Comparison of ENCODE assay signal across 13 cellular contexts in the genomic region with DNA sequence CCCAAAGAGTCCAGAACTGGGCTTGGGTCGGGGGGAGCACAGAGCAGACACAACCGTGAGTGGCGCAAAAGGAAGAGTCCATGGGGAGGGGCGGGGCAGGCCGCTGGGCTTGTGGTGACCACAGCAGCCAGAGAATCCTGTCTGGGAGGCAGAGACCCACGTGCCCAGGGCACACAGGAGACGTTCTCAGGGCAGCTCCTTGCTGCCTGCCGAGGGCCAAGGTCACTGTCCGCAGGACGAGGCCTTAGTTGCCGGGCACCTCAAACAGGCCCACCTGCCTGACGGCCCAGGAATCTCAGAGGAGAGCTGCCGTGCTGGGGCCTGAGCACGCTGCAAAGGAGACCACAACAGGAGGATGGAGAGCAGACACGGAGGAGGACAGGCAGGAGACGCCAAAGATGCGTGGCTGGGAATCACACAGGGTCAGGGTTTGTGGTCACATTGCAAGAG.
DNase-seq lines count a peak whose midpoint lies in the region; ATAC-seq and TF ChIP-seq lines count a peak whose summit lies in the region.
"Had no signal": no experiment of that assay in that cellular context is flagged by ENCODE, and none has a peak within 500 bp of the region (broad histone marks: within the 10 kb centered on the region; RNA-seq: fewer than 3 reads in every experiment).

No MANE protein-coding gene starts in this region.

- no peak for TF ChIP-seq POLR2A in HCT116 (IDR thresholded peaks at IDR 0.05; ENCODE audit: borderline replicate concordance, extremely low read depth, insufficient read depth, insufficient read length)
- TF ChIP-seq POLR2A in sigmoid colon (IDR thresholded peaks at IDR 0.05), result no peak

- POLR2A ChIA-PET in HCT116 (lab: Charles Lee), result interaction anchor here (0.9 to 1.4 kb wide), 2 partner anchors 14 to 18 kb away, joined by 3 to 4 read pairs; no protein-coding TSS in a partner anchor
- POLR2A ChIA-PET in OCI-LY7 (lab: Charles Lee), result no interaction called here

- H3K9me3 ChIP-seq in HCT116 (ENCODE audit: control insufficient read depth in 1 of 2, insufficient read depth in 1 of 2, low read depth in 1 of 2, low read length in 2 of 2) (no peaks in the 10 kb centered on the region), OCI-LY7 (ENCODE audit: low read length) (no peaks in the 10 kb centered on the region), sigmoid colon (no peaks in the 10 kb centered on the region)
- H3K9me3 ChIP-seq: BLaER1 had no signal

- H3K4me3 ChIP-seq in HCT116 (replicated peaks in 1 of 2; ENCODE audit: low read depth in 1 of 2, low read length in 2 of 2), result peak overlapping the region; percentile 61 to 67
- H3K4me3 ChIP-seq in OCI-LY7 (ENCODE audit: low read depth, low read length, poor library complexity, severe bottlenecking), result peak overlapping the region; percentile 50
- no peak overlapping the region for H3K4me3 ChIP-seq in sigmoid colon
- H3K4me3 ChIP-seq: BLaER1 had no signal

- H2AFZ ChIP-seq in HCT116 (ENCODE audit: low read depth, low read length, poor library complexity, severe bottlenecking) (peak overlapping the region; percentile 74), OCI-LY7 (ENCODE audit: low read length) (peak overlapping the region; percentile 99)

- H3K36me3 ChIP-seq in HCT116 (ENCODE audit: control insufficient read depth in 1 of 2, insufficient read depth in 2 of 2, low read length in 2 of 2), result no peaks in the 10 kb centered on the region
- H3K36me3 ChIP-seq in OCI-LY7 (ENCODE audit: insufficient read depth, low read length), result no peaks in the 10 kb centered on the region
- no peaks in the 10 kb centered on the region for H3K36me3 ChIP-seq in sigmoid colon
- H3K36me3 ChIP-seq: BLaER1 had no signal

- H3K9me3 Mint-ChIP-seq in dendritic cell treated with granulocyte-macrophage colony-stimulating factor and Interleukin-4, amounts not matched to agents 40 ng/mL and 50 ng/mL, for 4 days, result no peaks in the 10 kb centered on the region
- H3K9me3 Mint-ChIP-seq: activated naive CD4-positive, alpha-beta T cell treated with anti-CD3 and anti-CD28 coated beads, Interleukin-2, amount 50 U/mL, for 24 hours had no signal

- H3K9me2 ChIP-seq in HCT116 (ENCODE audit: insufficient read depth) (no peaks in the 10 kb centered on the region), OCI-LY7 (ENCODE audit: insufficient read depth, low read length) (no peaks in the 10 kb centered on the region)

- CTCF ChIA-PET in HCT116 (lab: Charles Lee) (no interaction called here), OCI-LY7 (lab: Charles Lee; ENCODE audit: unreplicated experiment) (no interaction called here)

- 87 to 91% methylated on average over 17 of the region's 17 CpGs for WGBS in sigmoid colon, 2 donors

- peaks cover 18% of the 10 kb centered on the region for H3K4me1 Mint-ChIP-seq in dendritic cell treated with granulocyte-macrophage colony-stimulating factor and Interleukin-4, amounts not matched to agents 40 ng/mL and 50 ng/mL, for 4 days (ENCODE audit: low read depth)
- H3K4me1 Mint-ChIP-seq: activated naive CD4-positive, alpha-beta T cell treated with anti-CD3 and anti-CD28 coated beads, Interleukin-2, amount 50 U/mL, for 24 hours had no signal

- H3K79me2 ChIP-seq in HCT116 (ENCODE audit: insufficient read depth, low read length) (no peaks in the 10 kb centered on the region), OCI-LY7 (ENCODE audit: insufficient read depth, low read depth, low read length) (no peaks in the 10 kb centered on the region)

- TF ChIP-seq RAD21 in HCT116 (IDR thresholded peaks at IDR 0.05; ENCODE audit: low read depth), result no peak

- H4K20me1 ChIP-seq in HCT116 (ENCODE audit: insufficient read depth), result no peaks in the 10 kb centered on the region
- H4K20me1 ChIP-seq in OCI-LY7 (ENCODE audit: insufficient read depth, low read length), result no peaks in the 10 kb centered on the region
- H4K20me1 ChIP-seq: BLaER1 had no signal

- H3K27ac Mint-ChIP-seq in dendritic cell treated with granulocyte-macrophage colony-stimulating factor and Interleukin-4, amounts not matched to agents 40 ng/mL and 50 ng/mL, for 4 days, result peak overlapping the region; percentile 22
- H3K27ac Mint-ChIP-seq: activated naive CD4-positive, alpha-beta T cell treated with anti-CD3 and anti-CD28 coated beads, Interleukin-2, amount 50 U/mL, for 24 hours had no signal

- ATAC-seq in HCT116 (peak; percentile 28), GM18868 (IDR thresholded peaks at IDR 0.05; ENCODE audit: unreplicated experiment) (no peak), HG02571 (IDR thresholded peaks at IDR 0.05; ENCODE audit: unreplicated experiment) (no peak)

- H3K27me3 ChIP-seq in HCT116 (ENCODE audit: insufficient read depth, low read length), result no peaks in the 10 kb centered on the region
- H3K27me3 ChIP-seq in sigmoid colon, result no peaks in the 10 kb centered on the region
- H3K27me3 ChIP-seq: BLaER1 had no signal

- peaks cover 15% of the 10 kb centered on the region for H3K27me3 Mint-ChIP-seq in dendritic cell treated with granulocyte-macrophage colony-stimulating factor and Interleukin-4, amounts not matched to agents 40 ng/mL and 50 ng/mL, for 4 days
- H3K27me3 Mint-ChIP-seq: activated naive CD4-positive, alpha-beta T cell treated with anti-CD3 and anti-CD28 coated beads, Interleukin-2, amount 50 U/mL, for 24 hours; brain had no signal

- DNase-seq in HCT116 (ENCODE audit: low read depth, low spot score) (no peak), OCI-LY7 (ENCODE audit: low spot score) (no peak), sigmoid colon (peak; percentile 53), MV-4-11 (lab: John Stamatoyannopoulos, UW) (no peak)
- DNase-seq: NK-92 treated with Interleukin-12 subunit alpha and Interleukin-12 subunit beta, amount 100 ng/mL, for 24 hours; stimulated activated CD4-positive, alpha-beta T cell treated with anti-CD3 and anti-CD28 coated beads, Interleukin-4, amount 100 ng/mL, for 24 hours; stimulated activated CD8-positive, alpha-beta memory T cell treated with anti-CD3 and anti-CD28 coated beads, Interleukin-4, amount 100 ng/mL, for 48 hours had no signal

- peak overlapping the region; percentile 49 for H3K27ac ChIP-seq in HCT116 (ENCODE audit: low read depth, low read length)
- no peak overlapping the region for H3K27ac ChIP-seq in OCI-LY7 (ENCODE audit: low read depth, low read length, poor library complexity, severe bottlenecking)
- H3K27ac ChIP-seq in sigmoid colon, result no peak overlapping the region

- no peak overlapping the region for H3K4me3 Mint-ChIP-seq in dendritic cell treated with granulocyte-macrophage colony-stimulating factor and Interleukin-4, amounts not matched to agents 40 ng/mL and 50 ng/mL, for 4 days
- H3K4me3 Mint-ChIP-seq: activated naive CD4-positive, alpha-beta T cell treated with anti-CD3 and anti-CD28 coated beads, Interleukin-2, amount 50 U/mL, for 24 hours; brain had no signal

- peak overlapping the region; percentile 94 for H3K4me2 ChIP-seq in HCT116 (ENCODE audit: low read length)
- H3K4me2 ChIP-seq in OCI-LY7 (ENCODE audit: low read length), result peak overlapping the region; percentile 35; the same call in 1 of the 2 replicates
- H3K4me2 ChIP-seq: BLaER1 had no signal

- RAD21 ChIA-PET in HCT116 (lab: Charles Lee; ENCODE audit: low non-redundant PET in 1 of 2, low total read pairs in 2 of 2, uncharacterized antibody in 2 of 2, unreplicated experiment in 2 of 2), result no interaction called here

- H3K4me1 ChIP-seq in HCT116 (ENCODE audit: control insufficient read depth in 1 of 2, insufficient read depth in 2 of 2, low read length in 2 of 2), result peaks cover 3 to 66% of the 10 kb centered on the region in 2 experiments; a peak in 3 of 4 replicates
- peaks cover 12% of the 10 kb centered on the region for H3K4me1 ChIP-seq in OCI-LY7 (ENCODE audit: insufficient read depth, low read length, poor library complexity, severe bottlenecking)
- H3K4me1 ChIP-seq in sigmoid colon, result no peaks in the 10 kb centered on the region

- TF ChIP-seq CTCF in HCT116 (IDR thresholded peaks at IDR 0.05 in 2 of 3, conservative IDR thresholded peaks at IDR 0.05 in 1 of 3; ENCODE audit: borderline replicate concordance in 1 of 3, insufficient read depth in 1 of 3, low read depth in 2 of 3, low read length in 2 of 3), result no peak
- TF ChIP-seq CTCF in OCI-LY7 (conservative IDR thresholded peaks at IDR 0.05; ENCODE audit: low read length), result no peak
- TF ChIP-seq CTCF in sigmoid colon (IDR thresholded peaks at IDR 0.05), result no peak

- TSS peak; percentile 82 for BruUV-seq in HCT116 (replicated peaks; lab: Mats Ljungman, UMichigan)
- BruUV-seq in OCI-LY7 (replicated peaks; lab: Mats Ljungman, UMichigan), result no TSS peak

- H3K9ac ChIP-seq in HCT116 (ENCODE audit: low read length), result peak overlapping the region; percentile 70
- H3K9ac ChIP-seq: BLaER1 had no signal

- intact Hi-C loops in HCT116 (cut with micrococcal nuclease) (loop anchor here (5.0 kb wide), 1 partner anchor 256 kb away; no protein-coding TSS in a partner anchor), OCI-LY7 (cut with micrococcal nuclease; ENCODE audit: unreplicated experiment) (loop anchor here (5.0 kb wide), 1 partner anchor 84 kb away; no protein-coding TSS in a partner anchor), sigmoid colon (cut with DNase I) (no loop called here)
- intact Hi-C loops in dendritic cell treated with granulocyte-macrophage colony-stimulating factor and Interleukin-4, amounts not matched to agents 40 ng/mL and 50 ng/mL, for 4 days (cut with micrococcal nuclease), result no loop called here

- TF ChIP-seq EP300 in sigmoid colon (IDR thresholded peaks at IDR 0.05), result no peak

- no peaks in the 10 kb centered on the region for H3K36me3 Mint-ChIP-seq in dendritic cell treated with granulocyte-macrophage colony-stimulating factor and Interleukin-4, amounts not matched to agents 40 ng/mL and 50 ng/mL, for 4 days (ENCODE audit: low read depth)
- H3K36me3 Mint-ChIP-seq: activated naive CD4-positive, alpha-beta T cell treated with anti-CD3 and anti-CD28 coated beads, Interleukin-2, amount 50 U/mL, for 24 hours; brain had no signal

TF ChIP-seq in HCT116, 20 proteins besides CTCF, POLR2A, EP300 and RAD21 (continues in another document):
- no peak for TF ChIP-seq YY1 (IDR thresholded peaks at IDR 0.05; ENCODE audit: extremely low read depth, insufficient replicate concordance, low read depth, low read length)
- no peak for TF ChIP-seq SIN3A (IDR thresholded peaks at IDR 0.05; ENCODE audit: low read depth)
- TF ChIP-seq, protein P1, sequence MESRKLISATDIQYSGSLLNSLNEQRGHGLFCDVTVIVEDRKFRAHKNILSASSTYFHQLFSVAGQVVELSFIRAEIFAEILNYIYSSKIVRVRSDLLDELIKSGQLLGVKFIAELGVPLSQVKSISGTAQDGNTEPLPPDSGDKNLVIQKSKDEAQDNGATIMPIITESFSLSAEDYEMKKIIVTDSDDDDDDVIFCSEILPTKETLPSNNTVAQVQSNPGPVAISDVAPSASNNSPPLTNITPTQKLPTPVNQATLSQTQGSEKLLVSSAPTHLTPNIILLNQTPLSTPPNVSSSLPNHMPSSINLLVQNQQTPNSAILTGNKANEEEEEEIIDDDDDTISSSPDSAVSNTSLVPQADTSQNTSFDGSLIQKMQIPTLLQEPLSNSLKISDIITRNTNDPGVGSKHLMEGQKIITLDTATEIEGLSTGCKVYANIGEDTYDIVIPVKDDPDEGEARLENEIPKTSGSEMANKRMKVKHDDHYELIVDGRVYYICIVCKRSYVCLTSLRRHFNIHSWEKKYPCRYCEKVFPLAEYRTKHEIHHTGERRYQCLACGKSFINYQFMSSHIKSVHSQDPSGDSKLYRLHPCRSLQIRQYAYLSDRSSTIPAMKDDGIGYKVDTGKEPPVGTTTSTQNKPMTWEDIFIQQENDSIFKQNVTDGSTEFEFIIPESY (IDR thresholded peaks at IDR 0.05; ENCODE audit: extremely low read depth, insufficient replicate concordance, low read length), result no peak

Comparison
In these comparisons a context has a peak if more than half of its experiments do, and no peak if none do; other contexts are left out.
1. H3K4me3 ChIP-seq: peak in HCT116 (2 of 2) and OCI-LY7 (single experiment); none in sigmoid colon (0 of 4).
2. intact Hi-C loops: an anchor here in HCT116 (5.0 kb wide) and OCI-LY7 (5.0 kb wide); none called in dendritic cell treated with granulocyte-macrophage colony-stimulating factor and Interleukin-4, amounts not matched to agents 40 ng/mL and 50 ng/mL, for 4 days and sigmoid colon.